8 cellular contexts compared by ENCODE assay signal in genomic region chr17:15699413-15699924, GRCh38. TPM values are rescaled to one million over a fixed set of nuclear protein-coding genes. Genes with fewer than 3 reads are reported as not detected.
DNase-seq lines count a peak whose midpoint lies in the region; ATAC-seq, FAIRE-seq and TF ChIP-seq lines count a peak whose summit lies in the region.
"Not testable (repeated sequence)": the region's sequence is repeated elsewhere in the genome, so short reads cannot be mapped to it uniquely, and the experiment has no call there.

ZNF286A (plus strand) TSS chr17:15699752; CDS start chr17:15700330, 578 bp downstream.

- not testable (repeated sequence) for H3K9me3 Mint-ChIP-seq in Caco-2 (ENCODE audit: unreplicated experiment); effector memory CD8-positive, alpha-beta T cell

- peak within 1 kb of the TSS; percentile 86 for H3K4me3 Mint-ChIP-seq in Caco-2 (ENCODE audit: unreplicated experiment)
- H3K4me3 Mint-ChIP-seq in effector memory CD8-positive, alpha-beta T cell, result peak within 1 kb of the TSS; percentile 88 to 90

- DNase-seq in Caco-2 (peak; percentile 97 to 99), HTR-8/SVneo (ENCODE audit: insufficient read length, low spot score) (peak; percentile 98), NOMO-1 treated with DMSO at 0.1 percent for 48 hours (lab: John Stamatoyannopoulos, UW; ENCODE audit: unreplicated experiment) (peak; percentile 93), medulla oblongata (ENCODE audit: extremely low spot score) (peak; percentile 100)
- DNase-seq in effector memory CD8-positive, alpha-beta T cell, result peak; percentile 84 to 89 (median 87)
- peak; percentile 90 to 99 (median 98) for DNase-seq in stimulated activated CD4-positive, alpha-beta T cell treated with anti-CD3 and anti-CD28 coated beads, TNF-alpha, amount 100 ng/mL, for 48 hours (ENCODE audit: low read depth in 3 of 3)

- POLR2A ChIA-PET in Caco-2 (lab: Charles Lee), result interaction anchor here (0.5 to 0.7 kb wide), 3 partner anchors 40 to 48 kb away, joined by 3 to 5 read pairs (median 4); no protein-coding TSS in a partner anchor
- POLR2A ChIA-PET in activated CD8-positive, alpha-beta memory T cell treated with anti-CD3 and anti-CD28 coated beads for 36 hours (lab: Charles Lee), result not testable (repeated sequence)

- TF ChIP-seq CTCF in Caco-2 (IDR thresholded peaks at IDR 0.05; ENCODE audit: insufficient read depth in 1 of 2, low read depth in 1 of 2, low read length in 1 of 2, severe bottlenecking in 1 of 2, unreplicated experiment in 1 of 2), result not testable (repeated sequence)

- not testable (repeated sequence) for BruUV-seq in Caco-2 (replicated peaks; lab: Mats Ljungman, UMichigan)

- CTCF ChIA-PET in Caco-2 (lab: Charles Lee), result not testable (repeated sequence)
- CTCF ChIA-PET in activated CD8-positive, alpha-beta memory T cell treated with anti-CD3 and anti-CD28 coated beads for 36 hours (lab: Charles Lee), result interaction anchor here (0.6 kb wide), 1 partner anchor 297 kb away, joined by 3 read pairs; no protein-coding TSS in a partner anchor

- H3K36me3 Mint-ChIP-seq in Caco-2 (ENCODE audit: insufficient read depth, unreplicated experiment); effector memory CD8-positive, alpha-beta T cell (ENCODE audit: insufficient read depth): not testable (repeated sequence)

- not testable (repeated sequence) for H3K4me1 ChIP-seq in Caco-2

- H3K4me3 ChIP-seq in Caco-2 (ENCODE audit: low read depth, low read length), result peak within 1 kb of the TSS; percentile 37

- H3K27ac Mint-ChIP-seq in Caco-2 (ENCODE audit: unreplicated experiment), result peak within 1 kb of the TSS; percentile 88
- H3K27ac Mint-ChIP-seq in effector memory CD8-positive, alpha-beta T cell, result peak within 1 kb of the TSS; percentile 94 to 95

- FAIRE-seq in HTR-8/SVneo (lab: Jason Lieb, UNC), result peak; percentile 98

- ATAC-seq in GM21381 (IDR thresholded peaks at IDR 0.05; ENCODE audit: unreplicated experiment), result peak; percentile 96
- ATAC-seq in effector memory CD8-positive, alpha-beta T cell (replicated peaks), result peak; percentile 92

- H3K27me3 Mint-ChIP-seq in Caco-2 (ENCODE audit: insufficient read depth, unreplicated experiment); effector memory CD8-positive, alpha-beta T cell: not testable (repeated sequence)

- intact Hi-C loops in Caco-2 (cut with micrococcal nuclease; ENCODE audit: unreplicated experiment), result loop anchor here (5.0 kb wide), 1 partner anchor 42 kb away; no protein-coding TSS in a partner anchor

- H3K9me3 ChIP-seq in Caco-2, result not testable (repeated sequence)

- H3K4me1 Mint-ChIP-seq in Caco-2 (ENCODE audit: low read depth, unreplicated experiment); effector memory CD8-positive, alpha-beta T cell (ENCODE audit: low read depth in 2 of 2): not testable (repeated sequence)

- H3K27me3 ChIP-seq in Caco-2 (replicated peaks; ENCODE audit: control insufficient read depth, insufficient read depth, low read length), result not testable (repeated sequence)

- not testable (repeated sequence) for H3K36me3 ChIP-seq in Caco-2 (ENCODE audit: control insufficient read depth, insufficient read depth, low read length)

RNA-seq across cellular contexts. Expression of gene ZNF286A, which starts in this region (rescaled TPM):
- 19.4 and 27.0 TPM in 2 replicates for total RNA-seq in Caco-2 (2022)
- 10 to 100 TPM; 28.4 to 30.8 TPM for total RNA-seq in activated CD8-positive, alpha-beta memory T cell treated with anti-CD3 and anti-CD28 coated beads for 36 hours

Comparison
In these comparisons a context has a peak if more than half of its experiments do, and no peak if none do; other contexts are left out.
1. Peak in every context shown above with its lines: DNase-seq, ATAC-seq and H3K4me3 ChIP-seq.